In the genomic region with DNA sequence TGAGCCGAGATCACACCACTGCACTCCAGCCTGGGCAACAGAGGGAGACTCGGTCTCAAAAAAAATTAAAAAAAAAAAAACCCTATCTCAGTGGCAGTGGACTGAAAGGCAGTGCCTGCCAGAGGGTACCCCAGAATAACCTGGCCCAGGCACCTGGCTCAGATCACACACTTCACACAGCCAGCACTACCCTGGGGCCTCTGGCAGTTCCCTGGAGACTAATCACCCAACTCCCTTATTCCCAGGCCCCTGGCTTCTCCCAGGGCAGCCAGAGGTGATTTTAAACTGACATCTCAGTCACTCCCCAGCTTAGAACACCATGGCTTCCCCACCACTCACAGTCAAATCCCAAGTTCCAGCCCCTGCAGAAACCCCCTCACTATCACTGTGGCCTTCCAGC, we compare ENCODE assay signal across 11 cellular contexts. TPM values are rescaled to one million over a fixed set of nuclear protein-coding genes. Genes with fewer than 3 reads are reported as not detected.
DNase-seq lines count a peak whose midpoint lies in the region; ATAC-seq and TF ChIP-seq lines count a peak whose summit lies in the region.
"Had no signal": no experiment of that assay in that cellular context is flagged by ENCODE, and none has a peak within 500 bp of the region (broad histone marks: within the 10 kb centered on the region; RNA-seq: fewer than 3 reads in every experiment).

No MANE protein-coding gene starts in this region.

- H4K20me1 ChIP-seq in OCI-LY7 (ENCODE audit: insufficient read depth, low read length): no peaks in the 10 kb centered on the region

- ATAC-seq in activated T-cell treated with anti-CD3 and anti-CD28 coated beads, Interleukin-2, amount 50 U/mL, for 72 hours (replicated peaks in 1 of 2): no peak
- no peak for ATAC-seq in stimulated activated effector memory CD8-positive, alpha-beta T cell treated with anti-CD3 and anti-CD28 coated beads, Interleukin-12 subunit alpha, Interleukin-12 subunit beta, amount 100 ng/mL, for 72 hours

- H3K9me3 ChIP-seq in OCI-LY7 (ENCODE audit: low read length) (no peaks in the 10 kb centered on the region), WERI-Rb-1 (ENCODE audit: severe bottlenecking) (no peaks in the 10 kb centered on the region)

- H3K79me2 ChIP-seq in OCI-LY7 (ENCODE audit: insufficient read depth, low read depth, low read length): peaks cover 11% of the 10 kb centered on the region; the same call in 1 of the 2 replicates

- peaks cover 39% of the 10 kb centered on the region for H3K4me1 Mint-ChIP-seq in activated T-cell treated with anti-CD3 and anti-CD28 coated beads, Interleukin-2, amount 50 U/mL, for 72 hours (ENCODE audit: low read depth)
- peaks cover 61% of the 10 kb centered on the region for H3K4me1 Mint-ChIP-seq in dendritic cell treated with granulocyte-macrophage colony-stimulating factor and Interleukin-4, amounts not matched to agents 40 ng/mL and 50 ng/mL, for 4 days (ENCODE audit: low read depth)
- H3K4me1 Mint-ChIP-seq in stimulated activated effector memory CD8-positive, alpha-beta T cell treated with anti-CD3 and anti-CD28 coated beads, Interleukin-12 subunit alpha, Interleukin-12 subunit beta, amount 100 ng/mL, for 72 hours: peaks cover 65% of the 10 kb centered on the region
- peaks cover 37% of the 10 kb centered on the region for H3K4me1 Mint-ChIP-seq in CD14-positive monocyte

- H3K4me3 ChIP-seq in OCI-LY7 (ENCODE audit: low read depth, low read length, poor library complexity, severe bottlenecking) (no peak overlapping the region), WERI-Rb-1 (ENCODE audit: low read depth, low read length) (no peak overlapping the region)

- no peaks in the 10 kb centered on the region for H3K9me2 ChIP-seq in OCI-LY7 (ENCODE audit: insufficient read depth, low read length)

- TF ChIP-seq CTCF in OCI-LY7 (conservative IDR thresholded peaks at IDR 0.05; ENCODE audit: low read length) (no peak), CD14-positive monocyte (IDR thresholded peaks at IDR 0.05) (no peak), WERI-Rb-1 (IDR thresholded peaks at IDR 0.05; ENCODE audit: low read depth, low read length) (no peak)

- BruUV-seq in OCI-LY7 (replicated peaks; lab: Mats Ljungman, UMichigan): TSS peak; percentile 45

- H3K27me3 ChIP-seq in WERI-Rb-1 (ENCODE audit: insufficient read depth, low read depth, severe bottlenecking): no peaks in the 10 kb centered on the region

- no peak for DNase-seq in activated T-cell treated with anti-CD3 and anti-CD28 coated beads, Interleukin-2, amount 50 U/mL, for 72 hours
- DNase-seq in activated T-cell treated with anti-CD3 and anti-CD28 coated beads for 4 hours (no peak), OCI-LY7 (ENCODE audit: low spot score) (no peak), CD14-positive monocyte (ENCODE audit: low spot score) (no peak), DMS 273 (lab: John Stamatoyannopoulos, UW; ENCODE audit: unreplicated experiment) (no peak), WERI-Rb-1 (no peak)
- DNase-seq in stimulated activated effector memory CD8-positive, alpha-beta T cell treated with anti-CD3 and anti-CD28 coated beads, Interleukin-12 subunit alpha, Interleukin-12 subunit beta, amount 100 ng/mL, for 72 hours (ENCODE audit: low spot score in 2 of 2): no peak
- DNase-seq: foreskin fibroblast, MM.1S, NCI-H2171 treated with DMSO at 0.1 percent for 48 hours had no signal

- H3K36me3 ChIP-seq in OCI-LY7 (ENCODE audit: insufficient read depth, low read length) (peaks cover 31% of the 10 kb centered on the region), WERI-Rb-1 (peaks cover 13% of the 10 kb centered on the region)

- H3K27ac ChIP-seq in OCI-LY7 (ENCODE audit: low read depth, low read length, poor library complexity, severe bottlenecking): no peak overlapping the region
- H3K27ac ChIP-seq in WERI-Rb-1: no peak overlapping the region

- H3K27ac Mint-ChIP-seq in activated T-cell treated with anti-CD3 and anti-CD28 coated beads, Interleukin-2, amount 50 U/mL, for 72 hours: peak overlapping the region; percentile 72
- H3K27ac Mint-ChIP-seq in dendritic cell treated with granulocyte-macrophage colony-stimulating factor and Interleukin-4, amounts not matched to agents 40 ng/mL and 50 ng/mL, for 4 days: peak overlapping the region; percentile 61
- peak overlapping the region; percentile 54 for H3K27ac Mint-ChIP-seq in stimulated activated effector memory CD8-positive, alpha-beta T cell treated with anti-CD3 and anti-CD28 coated beads, Interleukin-12 subunit alpha, Interleukin-12 subunit beta, amount 100 ng/mL, for 72 hours
- peak overlapping the region in 3 of 7 donors; percentile 1 to 62 (median 4) for H3K27ac Mint-ChIP-seq in CD14-positive monocyte

- H3K4me3 Mint-ChIP-seq in activated T-cell treated with anti-CD3 and anti-CD28 coated beads, Interleukin-2, amount 50 U/mL, for 72 hours: peak overlapping the region; percentile 76 to 87
- no peak overlapping the region for H3K4me3 Mint-ChIP-seq in dendritic cell treated with granulocyte-macrophage colony-stimulating factor and Interleukin-4, amounts not matched to agents 40 ng/mL and 50 ng/mL, for 4 days
- H3K4me3 Mint-ChIP-seq in stimulated activated effector memory CD8-positive, alpha-beta T cell treated with anti-CD3 and anti-CD28 coated beads, Interleukin-12 subunit alpha, Interleukin-12 subunit beta, amount 100 ng/mL, for 72 hours: peak overlapping the region; percentile 82
- no peak overlapping the region for H3K4me3 Mint-ChIP-seq in CD14-positive monocyte

- peaks cover 5 to 6% of the 10 kb centered on the region in 2 donors for H3K36me3 Mint-ChIP-seq in activated T-cell treated with anti-CD3 and anti-CD28 coated beads, Interleukin-2, amount 50 U/mL, for 72 hours (ENCODE audit: insufficient read depth in 2 of 2)
- H3K36me3 Mint-ChIP-seq in dendritic cell treated with granulocyte-macrophage colony-stimulating factor and Interleukin-4, amounts not matched to agents 40 ng/mL and 50 ng/mL, for 4 days (ENCODE audit: low read depth): peaks cover 66% of the 10 kb centered on the region
- H3K36me3 Mint-ChIP-seq in stimulated activated effector memory CD8-positive, alpha-beta T cell treated with anti-CD3 and anti-CD28 coated beads, Interleukin-12 subunit alpha, Interleukin-12 subunit beta, amount 100 ng/mL, for 72 hours: peaks cover 64% of the 10 kb centered on the region
- peaks cover 19 to 30% of the 10 kb centered on the region in 2 donors for H3K36me3 Mint-ChIP-seq in CD14-positive monocyte

- POLR2A ChIA-PET in OCI-LY7 (lab: Charles Lee): interaction anchor here (1.1 kb wide), 1 partner anchor 61 kb away, joined by 4 read pairs; no protein-coding TSS in a partner anchor

- H3K4me1 ChIP-seq in OCI-LY7 (ENCODE audit: insufficient read depth, low read length, poor library complexity, severe bottlenecking): peaks cover 15% of the 10 kb centered on the region

- H3K4me2 ChIP-seq in OCI-LY7 (ENCODE audit: low read length): peak overlapping the region; percentile 8; the same call in 1 of the 2 replicates

- H2AFZ ChIP-seq in OCI-LY7 (ENCODE audit: low read length): no peak overlapping the region

- CTCF ChIA-PET in OCI-LY7 (lab: Charles Lee; ENCODE audit: unreplicated experiment): no interaction called here

- intact Hi-C loops in OCI-LY7 (cut with micrococcal nuclease; ENCODE audit: unreplicated experiment): loop anchor here (2.0 to 5.0 kb wide), 2 partner anchors 58 to 188 kb away; a partner anchor contains a TSS
- intact Hi-C loops in dendritic cell treated with granulocyte-macrophage colony-stimulating factor and Interleukin-4, amounts not matched to agents 40 ng/mL and 50 ng/mL, for 4 days (cut with micrococcal nuclease): no loop called here
- intact Hi-C loops in CD14-positive monocyte (cut with micrococcal nuclease): no loop called here

- no peaks in the 10 kb centered on the region for H3K9me3 Mint-ChIP-seq in activated T-cell treated with anti-CD3 and anti-CD28 coated beads, Interleukin-2, amount 50 U/mL, for 72 hours
- H3K9me3 Mint-ChIP-seq in dendritic cell treated with granulocyte-macrophage colony-stimulating factor and Interleukin-4, amounts not matched to agents 40 ng/mL and 50 ng/mL, for 4 days: no peaks in the 10 kb centered on the region
- H3K9me3 Mint-ChIP-seq in stimulated activated effector memory CD8-positive, alpha-beta T cell treated with anti-CD3 and anti-CD28 coated beads, Interleukin-12 subunit alpha, Interleukin-12 subunit beta, amount 100 ng/mL, for 72 hours: no peaks in the 10 kb centered on the region
- H3K9me3 Mint-ChIP-seq in CD14-positive monocyte: no peaks in the 10 kb centered on the region

- no peaks in the 10 kb centered on the region for H3K27me3 Mint-ChIP-seq in activated T-cell treated with anti-CD3 and anti-CD28 coated beads, Interleukin-2, amount 50 U/mL, for 72 hours (ENCODE audit: low read depth)
- no peaks in the 10 kb centered on the region for H3K27me3 Mint-ChIP-seq in dendritic cell treated with granulocyte-macrophage colony-stimulating factor and Interleukin-4, amounts not matched to agents 40 ng/mL and 50 ng/mL, for 4 days
- H3K27me3 Mint-ChIP-seq in CD14-positive monocyte (ENCODE audit: low read depth in 3 of 3): peaks cover 0 to 2% (median 0%) of the 10 kb centered on the region in 3 donors

RNA-seq across cellular contexts. Expression of a gene that starts 3.5 kb away (rescaled TPM):
- 10 to 100 TPM; 12.8 to 17.7 TPM for total RNA-seq in activated T-cell treated with anti-CD3 and anti-CD28 coated beads, Interleukin-2, amount 50 U/mL, for 72 hours
- total RNA-seq in OCI-LY7 (2014; rRNA removed; shearing (Covaris generic)): 28.0 and 44.1 TPM in 2 replicates
- 29.4 and 29.8 TPM in 2 replicates for total RNA-seq in OCI-LY7 (2022)
- 1 to 10 TPM; 2.8 to 2.9 TPM for polyA plus RNA-seq in CD14-positive monocyte

RNA-seq across cellular contexts. Expression of a gene that starts 4.4 kb away (rescaled TPM):
- total RNA-seq in activated T-cell treated with anti-CD3 and anti-CD28 coated beads, Interleukin-2, amount 50 U/mL, for 72 hours: 10 to 100 TPM; 10.8 to 12.1 TPM
- total RNA-seq in OCI-LY7 (2014; rRNA removed; shearing (Covaris generic)): 6.7 and 10.7 TPM in 2 replicates
- 14.7 and 16.4 TPM in 2 replicates for total RNA-seq in OCI-LY7 (2022)
- 1 to 10 TPM; 2.2 to 2.6 TPM for polyA plus RNA-seq in CD14-positive monocyte

RNA-seq across cellular contexts. Expression of a gene that starts 28.6 kb away (rescaled TPM):
- total RNA-seq in activated T-cell treated with anti-CD3 and anti-CD28 coated beads, Interleukin-2, amount 50 U/mL, for 72 hours: 100 to 1,000 TPM; 351 to 473 TPM
- total RNA-seq in OCI-LY7 (2014; rRNA removed; shearing (Covaris generic)): 551 and 729 TPM in 2 replicates
- 601 and 603 TPM in 2 replicates for total RNA-seq in OCI-LY7 (2022)
- 10 to 100 TPM; 16.2 to 35.0 TPM for polyA plus RNA-seq in CD14-positive monocyte

RNA-seq across cellular contexts. Expression of a gene that starts 39.1 kb away (rescaled TPM):
- total RNA-seq in activated T-cell treated with anti-CD3 and anti-CD28 coated beads, Interleukin-2, amount 50 U/mL, for 72 hours: 1 to 10 TPM; 8.5 TPM
- total RNA-seq in OCI-LY7 (2014; rRNA removed; shearing (Covaris generic)): 8.0 and 9.9 TPM in 2 replicates
- 11.0 and 11.1 TPM in 2 replicates for total RNA-seq in OCI-LY7 (2022)
- 1 to 10 TPM; 2.0 to 2.2 TPM for polyA plus RNA-seq in CD14-positive monocyte

RNA-seq across cellular contexts. Expression of a gene that starts 39.6 kb away (rescaled TPM):
- 10 to 100 TPM; 80.3 to 91.8 TPM for total RNA-seq in activated T-cell treated with anti-CD3 and anti-CD28 coated beads, Interleukin-2, amount 50 U/mL, for 72 hours
- total RNA-seq in OCI-LY7 (2014; rRNA removed; shearing (Covaris generic)): 72.7 and 108 TPM in 2 replicates
- 101 and 112 TPM in 2 replicates for total RNA-seq in OCI-LY7 (2022)
- polyA plus RNA-seq in CD14-positive monocyte: 100 to 1,000 TPM; 290 to 323 TPM

Comparison
In these comparisons a context has a peak if more than half of its experiments do, and no peak if none do; other contexts are left out.
1. H3K4me3 Mint-ChIP-seq: peak in activated T-cell treated with anti-CD3 and anti-CD28 coated beads, Interleukin-2, amount 50 U/mL, for 72 hours (2 of 2) and stimulated activated effector memory CD8-positive, alpha-beta T cell treated with anti-CD3 and anti-CD28 coated beads, Interleukin-12 subunit alpha, Interleukin-12 subunit beta, amount 100 ng/mL, for 72 hours (single experiment); none in dendritic cell treated with granulocyte-macrophage colony-stimulating factor and Interleukin-4, amounts not matched to agents 40 ng/mL and 50 ng/mL, for 4 days (single experiment) and CD14-positive monocyte (0 of 2).